In the genomic region with DNA sequence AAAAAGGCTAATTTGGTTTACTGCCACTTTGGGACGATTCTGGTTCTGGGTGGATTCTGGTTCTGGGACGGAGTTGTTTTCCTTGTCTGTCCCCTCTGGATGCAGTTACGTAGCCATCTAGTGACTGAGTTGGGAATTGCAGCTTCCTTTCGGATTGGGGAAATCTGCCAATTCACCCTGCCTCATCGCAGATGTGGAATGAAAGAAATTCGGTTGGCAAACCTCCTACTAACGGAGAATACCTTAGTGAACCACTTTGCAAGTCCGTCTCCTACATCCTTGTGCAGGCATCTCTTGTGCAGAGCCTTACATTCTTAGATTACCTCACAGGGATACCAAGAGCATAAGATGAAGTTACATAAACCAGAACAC, we compare ENCODE assay signal across 8 cellular contexts. TPM values are rescaled to one million over a fixed set of nuclear protein-coding genes. Genes with fewer than 3 reads are reported as not detected.
DNase-seq lines count a peak whose midpoint lies in the region; ATAC-seq and TF ChIP-seq lines count a peak whose summit lies in the region.

No MANE protein-coding gene starts in this region.

- H3K4me3 Mint-ChIP-seq in central memory CD8-positive, alpha-beta T cell = peak overlapping the region; percentile 64

- peak; percentile 24 for ATAC-seq in central memory CD8-positive, alpha-beta T cell (replicated peaks; ENCODE audit: extremely low read depth, poor library complexity, severe bottlenecking)
- no peak for ATAC-seq in HG02981 (IDR thresholded peaks at IDR 0.05; ENCODE audit: unreplicated experiment)

- H3K9me3 Mint-ChIP-seq in central memory CD8-positive, alpha-beta T cell = no peaks in the 10 kb centered on the region

- TF ChIP-seq CTCF in GM13976 (IDR thresholded peaks at IDR 0.05; ENCODE audit: borderline replicate concordance, control extremely low read depth, extremely low read depth, insufficient read depth, missing control alignments) = peak; percentile 88

- H3K27me3 Mint-ChIP-seq in central memory CD8-positive, alpha-beta T cell = peaks cover 16% of the 10 kb centered on the region

- H3K4me1 Mint-ChIP-seq in central memory CD8-positive, alpha-beta T cell = peaks cover 10% of the 10 kb centered on the region

- in situ Hi-C loops in GM13976 (cut with MboI; ENCODE audit: low sequenced_read_pairs, unreplicated experiment) = no loop called here

- DNase-seq in A172 (ENCODE audit: low spot score) (peak; percentile 87), GM13976 (ENCODE audit: low spot score) (peak; percentile 60), NCI-H2196 (lab: John Stamatoyannopoulos, UW; ENCODE audit: unreplicated experiment) (peak; percentile 66), kidney glomerular epithelial cell (lab: John Stamatoyannopoulos, UW) (peak; percentile 95)
- peak; percentile 62 for DNase-seq in activated CD4-positive, CD25-positive, alpha-beta regulatory T cell treated with anti-CD3 and anti-CD28 coated beads, Interleukin-2, amount 50 U/mL, for 16 hours (ENCODE audit: low read depth, low spot score)
- peak; percentile 59 to 62 for DNase-seq in central memory CD8-positive, alpha-beta T cell (ENCODE audit: low spot score in 2 of 2)
- peak; percentile 13 to 29 for DNase-seq in stimulated activated CD4-positive, alpha-beta T cell treated with anti-CD3 and anti-CD28 coated beads, Interleukin-15, amount 100 ng/mL, for 1 hour (ENCODE audit: low read depth in 1 of 2, low spot score in 1 of 2)

- peaks cover 3% of the 10 kb centered on the region for H3K36me3 Mint-ChIP-seq in central memory CD8-positive, alpha-beta T cell (ENCODE audit: insufficient read depth)

- H3K27ac Mint-ChIP-seq in central memory CD8-positive, alpha-beta T cell (ENCODE audit: low read depth) = peak overlapping the region; percentile 78

RNA-seq across cellular contexts. Expression of a gene that starts 31.5 kb away (rescaled TPM):
- 14.5 and 16.3 TPM in 2 replicates for total RNA-seq in A172 (2014; rRNA removed; shearing (Covaris generic))

Comparison
In these comparisons a context has a peak if more than half of its experiments do, and no peak if none do; other contexts are left out.
1. DNase-seq: peak in every context shown above with its lines; median percentile 95 in kidney glomerular epithelial cell; 87 in A172; 66 in NCI-H2196; 62 in activated CD4-positive, CD25-positive, alpha-beta regulatory T cell treated with anti-CD3 and anti-CD28 coated beads, Interleukin-2, amount 50 U/mL, for 16 hours; 60 in central memory CD8-positive, alpha-beta T cell; 60 in GM13976; 21 in stimulated activated CD4-positive, alpha-beta T cell treated with anti-CD3 and anti-CD28 coated beads, Interleukin-15, amount 100 ng/mL, for 1 hour.